ENCODE assay signal across 8 cellular contexts in the genomic region with DNA sequence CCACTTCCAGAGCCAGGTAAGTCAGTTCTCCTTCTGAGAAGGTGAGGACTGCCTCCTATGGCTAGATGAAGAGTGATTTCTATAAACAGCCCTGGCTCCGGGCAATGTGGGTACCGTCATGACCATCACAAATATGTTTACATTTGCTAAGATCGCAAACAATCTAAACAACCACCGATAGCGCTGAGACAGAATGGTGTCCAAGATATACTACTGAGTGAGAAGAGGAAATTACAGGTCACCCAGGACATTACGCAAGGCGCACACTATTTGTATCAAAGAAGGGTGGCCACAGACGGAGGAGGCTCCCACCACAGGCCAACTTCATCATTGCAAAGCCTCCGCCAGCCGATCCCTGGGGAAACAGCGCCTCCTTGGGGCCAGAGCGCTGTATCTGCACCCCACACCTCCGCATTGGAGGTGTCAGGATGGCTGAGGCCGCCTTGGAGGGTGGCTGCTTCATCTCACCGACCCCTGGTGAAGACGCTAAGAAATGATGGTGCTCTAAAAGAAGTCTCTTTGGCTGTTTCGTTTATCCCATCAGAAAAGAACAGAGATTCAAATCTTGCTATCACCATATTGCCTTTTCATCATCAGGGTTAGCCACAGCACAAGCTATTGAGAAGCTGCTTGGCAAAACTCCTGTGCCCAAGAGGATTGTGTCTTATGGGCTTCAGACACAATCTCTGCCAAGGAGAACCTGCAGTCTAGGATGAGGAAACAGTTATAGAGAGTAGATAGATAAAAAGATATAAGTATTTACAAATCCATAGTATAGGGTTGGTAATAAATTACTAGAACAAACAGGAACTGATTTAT. TPM values are rescaled to one million over a fixed set of nuclear protein-coding genes. Genes with fewer than 3 reads are reported as not detected.
A peak's percentile ranks its signal among the peaks of the same experiment; 100 is the strongest.
DNase-seq lines count a peak whose midpoint lies in the region; ATAC-seq and TF ChIP-seq lines count a peak whose summit lies in the region.

No MANE protein-coding gene starts in this region.

- H3K27me3 ChIP-seq in iPS-18a (ENCODE audit: control insufficient read depth, insufficient read depth, low read length), result no peaks in the 10 kb centered on the region

- peak overlapping the region; percentile 32 for H3K4me3 ChIP-seq in iPS-18a (ENCODE audit: low read length)

- ATAC-seq in HG03521 (IDR thresholded peaks at IDR 0.05; ENCODE audit: unreplicated experiment), result no peak

- no peaks in the 10 kb centered on the region for H3K9me3 ChIP-seq in iPS-18a (ENCODE audit: control insufficient read depth, low read depth, low read length)

- H3K36me3 Mint-ChIP-seq in HFFc6 (ENCODE audit: low read depth), result no peaks in the 10 kb centered on the region
- H3K36me3 Mint-ChIP-seq in activated naive CD8-positive, alpha-beta T cell treated with anti-CD3 and anti-CD28 coated beads for 36 hours, result no peaks in the 10 kb centered on the region

- no peaks in the 10 kb centered on the region for H3K9me3 Mint-ChIP-seq in HFFc6
- H3K9me3 Mint-ChIP-seq in activated naive CD8-positive, alpha-beta T cell treated with anti-CD3 and anti-CD28 coated beads for 36 hours, result no peaks in the 10 kb centered on the region

- no peak overlapping the region for H3K4me3 Mint-ChIP-seq in HFFc6
- H3K4me3 Mint-ChIP-seq in activated naive CD8-positive, alpha-beta T cell treated with anti-CD3 and anti-CD28 coated beads for 36 hours, result no peak overlapping the region

- no peak overlapping the region for H3K27ac Mint-ChIP-seq in HFFc6
- no peak overlapping the region for H3K27ac Mint-ChIP-seq in activated naive CD8-positive, alpha-beta T cell treated with anti-CD3 and anti-CD28 coated beads for 36 hours

- peak; percentile 23 for DNase-seq in HFFc6
- DNase-seq in SK-MEL-5 (ENCODE audit: low read depth, low spot score), result peak; percentile 79
- peak; percentile 81 for DNase-seq in activated naive CD8-positive, alpha-beta T cell treated with anti-CD3 and anti-CD28 coated beads for 36 hours
- DNase-seq in stimulated activated CD4-positive, alpha-beta T cell treated with anti-CD3 and anti-CD28 coated beads, Interleukin-4, amount 100 ng/mL, for 48 hours (ENCODE audit: low read depth in 2 of 2), result peak; percentile 54 to 76
- DNase-seq in NCI-H226, result no peak

- peaks cover 9% of the 10 kb centered on the region for H3K4me1 ChIP-seq in iPS-18a (ENCODE audit: control insufficient read depth, low read depth, low read length)

- H3K27ac ChIP-seq in C4-2B (peak overlapping the region; percentile 70), iPS-18a (ENCODE audit: low read length) (no peak overlapping the region)

- peaks cover 38% of the 10 kb centered on the region for H3K27me3 Mint-ChIP-seq in HFFc6 (ENCODE audit: insufficient read depth)
- peaks cover 6% of the 10 kb centered on the region for H3K27me3 Mint-ChIP-seq in activated naive CD8-positive, alpha-beta T cell treated with anti-CD3 and anti-CD28 coated beads for 36 hours

- in situ Hi-C loops in SK-MEL-5 (cut with HindIII; ENCODE audit: low pct_unique_long_range_greater_than_20kb, low sequenced_read_pairs), result no loop called here

- H3K4me1 Mint-ChIP-seq in HFFc6 (ENCODE audit: low read depth), result no peaks in the 10 kb centered on the region
- H3K4me1 Mint-ChIP-seq in activated naive CD8-positive, alpha-beta T cell treated with anti-CD3 and anti-CD28 coated beads for 36 hours, result peaks cover 2% of the 10 kb centered on the region

- H3K9ac ChIP-seq in iPS-18a (ENCODE audit: low read length), result no peak overlapping the region

- peak; percentile 95 for TF ChIP-seq CTCF in C4-2B (conservative IDR thresholded peaks at IDR 0.05)
- peak; percentile 87 for TF ChIP-seq CTCF in HFFc6 (IDR thresholded peaks at IDR 0.05)

- H3K36me3 ChIP-seq in iPS-18a (ENCODE audit: control insufficient read depth, low read depth, low read length), result no peaks in the 10 kb centered on the region

RNA-seq across cellular contexts. Expression of a gene that starts 12.3 kb away (rescaled TPM):
- under 1 TPM; 0.36 to 0.55 (median 0.49) TPM for total RNA-seq in HFFc6 (2021; fragmentation: NEBNext Ultra II Directional; extraction: Animal tissue kit (Norgen Biotek cat#: 25700))
- total RNA-seq in SK-MEL-5 (2014; rRNA removed; shearing (Covaris generic)), result 7.2 and 8.0 TPM in 2 replicates
- polyA plus RNA-seq in SK-MEL-5 (2015; cell fraction: cytosol; rRNA removed), result 6.7 and 10.7 TPM in 2 replicates
- polyA plus RNA-seq in SK-MEL-5 (2015; cell fraction: nucleus; rRNA removed), result 2.9 and 14.5 TPM in 2 replicates
- 10 to 100 TPM; 11.1 to 11.9 TPM for total RNA-seq in activated naive CD8-positive, alpha-beta T cell treated with anti-CD3 and anti-CD28 coated beads for 36 hours

RNA-seq across cellular contexts. Expression of a gene that starts 26.1 kb away (rescaled TPM):
- not detected for total RNA-seq in HFFc6 (2021; fragmentation: NEBNext Ultra II Directional; extraction: Animal tissue kit (Norgen Biotek cat#: 25700))
- not detected in 2 replicates for total RNA-seq in SK-MEL-5 (2014; rRNA removed; shearing (Covaris generic))
- not detected in 2 replicates for polyA plus RNA-seq in SK-MEL-5 (2015; cell fraction: cytosol; rRNA removed)
- polyA plus RNA-seq in SK-MEL-5 (2015; cell fraction: nucleus; rRNA removed), result not detected in 2 replicates
- total RNA-seq in activated naive CD8-positive, alpha-beta T cell treated with anti-CD3 and anti-CD28 coated beads for 36 hours, result not detected

RNA-seq across cellular contexts. Expression of a gene that starts 55.0 kb away (rescaled TPM):
- not detected for total RNA-seq in HFFc6 (2021; fragmentation: NEBNext Ultra II Directional; extraction: Animal tissue kit (Norgen Biotek cat#: 25700))
- total RNA-seq in SK-MEL-5 (2014; rRNA removed; shearing (Covaris generic)), result not detected in 2 replicates
- not detected in 2 replicates for polyA plus RNA-seq in SK-MEL-5 (2015; cell fraction: cytosol; rRNA removed)
- polyA plus RNA-seq in SK-MEL-5 (2015; cell fraction: nucleus; rRNA removed), result not detected in 2 replicates
- not detected for total RNA-seq in activated naive CD8-positive, alpha-beta T cell treated with anti-CD3 and anti-CD28 coated beads for 36 hours
